In genomic region chr13:28621439-28621838, GRCh38 we compare ENCODE assay signal across 14 cellular contexts. TPM values are rescaled to one million over a fixed set of nuclear protein-coding genes. Genes with fewer than 3 reads are reported as not detected.
A peak's percentile ranks its signal among the peaks of the same experiment; 100 is the strongest.
DNase-seq lines count a peak whose midpoint lies in the region; ATAC-seq and TF ChIP-seq lines count a peak whose summit lies in the region.
"Had no signal": no experiment of that assay in that cellular context is flagged by ENCODE, and none has a peak within 500 bp of the region (broad histone marks: within the 10 kb centered on the region; RNA-seq: fewer than 3 reads in every experiment).

No MANE protein-coding gene starts in this region.

- no peaks in the 10 kb centered on the region for H3K9me3 ChIP-seq in left ventricle myocardium inferior (replicated peaks)
- H3K9me3 ChIP-seq: HAP-1 had no signal

- peak overlapping the region; percentile 24 for H3K27ac ChIP-seq in left ventricle myocardium inferior (replicated peaks)

- no peak for TF ChIP-seq CTCF in left ventricle myocardium inferior (IDR thresholded peaks at IDR 0.05; ENCODE audit: borderline replicate concordance)
- TF ChIP-seq CTCF in fibroblast of villous mesenchyme (IDR thresholded peaks at IDR 0.05; ENCODE audit: insufficient read depth, low read depth, low read length): no peak
- TF ChIP-seq CTCF in chondrocyte (IDR thresholded peaks at IDR 0.05): no peak

- no peaks in the 10 kb centered on the region for H3K9me3 Mint-ChIP-seq in chondrocyte (ENCODE audit: low read depth)
- H3K9me3 Mint-ChIP-seq in activated T-cell treated with anti-CD3 and anti-CD28 coated beads, Interleukin-2, amount 50 U/mL, for 72 hours: peaks cover 0 to 2% of the 10 kb centered on the region in 2 donors
- H3K9me3 Mint-ChIP-seq: CD4-positive, alpha-beta T cell had no signal

- H3K27ac Mint-ChIP-seq in chondrocyte (ENCODE audit: unreplicated experiment): no peak overlapping the region
- no peak overlapping the region for H3K27ac Mint-ChIP-seq in activated T-cell treated with anti-CD3 and anti-CD28 coated beads, Interleukin-2, amount 50 U/mL, for 72 hours
- H3K27ac Mint-ChIP-seq: CD4-positive, alpha-beta T cell had no signal

- H3K4me3 Mint-ChIP-seq in chondrocyte (ENCODE audit: unreplicated experiment): no peak overlapping the region
- H3K4me3 Mint-ChIP-seq in activated T-cell treated with anti-CD3 and anti-CD28 coated beads, Interleukin-2, amount 50 U/mL, for 72 hours: no peak overlapping the region
- H3K4me3 Mint-ChIP-seq: CD4-positive, alpha-beta T cell had no signal

- no peaks in the 10 kb centered on the region for H3K36me3 Mint-ChIP-seq in chondrocyte (ENCODE audit: low read depth)
- no peaks in the 10 kb centered on the region for H3K36me3 Mint-ChIP-seq in activated T-cell treated with anti-CD3 and anti-CD28 coated beads, Interleukin-2, amount 50 U/mL, for 72 hours (ENCODE audit: insufficient read depth in 2 of 2)

- intact Hi-C loops in left ventricle myocardium inferior (cut with micrococcal nuclease): no loop called here
- intact Hi-C loops in cardiac septum (cut with DNase I): no loop called here

- H3K4me3 ChIP-seq in left ventricle myocardium inferior: no peak overlapping the region
- no peak overlapping the region for H3K4me3 ChIP-seq in fibroblast of villous mesenchyme (ENCODE audit: low read depth, low read length)
- H3K4me3 ChIP-seq: HAP-1 had no signal

- peaks cover 4% of the 10 kb centered on the region for H3K4me1 Mint-ChIP-seq in chondrocyte (ENCODE audit: low read depth)
- peaks cover 11% of the 10 kb centered on the region for H3K4me1 Mint-ChIP-seq in activated T-cell treated with anti-CD3 and anti-CD28 coated beads, Interleukin-2, amount 50 U/mL, for 72 hours (ENCODE audit: low read depth)

- no peaks in the 10 kb centered on the region for H3K27me3 ChIP-seq in left ventricle myocardium inferior (ENCODE audit: low read depth)

- ATAC-seq in HG03432 (IDR thresholded peaks at IDR 0.05; ENCODE audit: unreplicated experiment): no peak
- no peak for ATAC-seq in GM18502 (IDR thresholded peaks at IDR 0.05; ENCODE audit: poor library complexity, unreplicated experiment)
- no peak for ATAC-seq in activated T-cell treated with anti-CD3 and anti-CD28 coated beads, Interleukin-2, amount 50 U/mL, for 72 hours (replicated peaks in 1 of 2)

- H3K27me3 Mint-ChIP-seq in chondrocyte (ENCODE audit: low read depth): no peaks in the 10 kb centered on the region
- no peaks in the 10 kb centered on the region for H3K27me3 Mint-ChIP-seq in activated T-cell treated with anti-CD3 and anti-CD28 coated beads, Interleukin-2, amount 50 U/mL, for 72 hours (ENCODE audit: low read depth)
- H3K27me3 Mint-ChIP-seq: CD4-positive, alpha-beta T cell had no signal

- no peaks in the 10 kb centered on the region for H3K36me3 ChIP-seq in left ventricle myocardium inferior
- H3K36me3 ChIP-seq: HAP-1 had no signal

- DNase-seq in left ventricle myocardium inferior: no peak
- no peak for DNase-seq in cardiac septum (ENCODE audit: low spot score)
- DNase-seq in SIG-M5 (lab: John Stamatoyannopoulos, UW): peak; percentile 4
- peak; percentile 53 for DNase-seq in fibroblast of villous mesenchyme (ENCODE audit: low read depth)
- no peak for DNase-seq in chondrocyte (ENCODE audit: low spot score)
- DNase-seq in activated T-cell treated with anti-CD3 and anti-CD28 coated beads, Interleukin-2, amount 50 U/mL, for 72 hours: no peak
- DNase-seq: CD4-positive, alpha-beta T cell; DMS79; NCI-H1092 treated with DMSO at 0.1 percent for 48 hours; NCI-H1694 treated with DMSO at 0.1 percent for 48 hours; NCI-H748 treated with DMSO at 0.1 percent for 48 hours had no signal

- H3K4me1 ChIP-seq in left ventricle myocardium inferior: no peaks in the 10 kb centered on the region

RNA-seq across cellular contexts. Expression of gene POMP, which starts 37.5 kb away (rescaled TPM):
- total RNA-seq in left ventricle myocardium inferior (101 TPM), cardiac septum (82.8 TPM), fibroblast of villous mesenchyme (107 and 108 TPM in 2 replicates), chondrocyte (82.6 to 93.7 TPM (median 85.5 TPM) in 3 replicates)
- 10 to 100 TPM; 70.8 to 73.3 TPM for total RNA-seq in activated T-cell treated with anti-CD3 and anti-CD28 coated beads, Interleukin-2, amount 50 U/mL, for 72 hours

Comparison
In these comparisons a context has a peak if more than half of its experiments do, and no peak if none do; other contexts are left out.
1. DNase-seq: peak in SIG-M5 (single experiment) and fibroblast of villous mesenchyme (single experiment); none in left ventricle myocardium inferior (single experiment), cardiac septum (single experiment), chondrocyte (single experiment) and activated T-cell treated with anti-CD3 and anti-CD28 coated beads, Interleukin-2, amount 50 U/mL, for 72 hours (0 of 2).